In the genomic region with DNA sequence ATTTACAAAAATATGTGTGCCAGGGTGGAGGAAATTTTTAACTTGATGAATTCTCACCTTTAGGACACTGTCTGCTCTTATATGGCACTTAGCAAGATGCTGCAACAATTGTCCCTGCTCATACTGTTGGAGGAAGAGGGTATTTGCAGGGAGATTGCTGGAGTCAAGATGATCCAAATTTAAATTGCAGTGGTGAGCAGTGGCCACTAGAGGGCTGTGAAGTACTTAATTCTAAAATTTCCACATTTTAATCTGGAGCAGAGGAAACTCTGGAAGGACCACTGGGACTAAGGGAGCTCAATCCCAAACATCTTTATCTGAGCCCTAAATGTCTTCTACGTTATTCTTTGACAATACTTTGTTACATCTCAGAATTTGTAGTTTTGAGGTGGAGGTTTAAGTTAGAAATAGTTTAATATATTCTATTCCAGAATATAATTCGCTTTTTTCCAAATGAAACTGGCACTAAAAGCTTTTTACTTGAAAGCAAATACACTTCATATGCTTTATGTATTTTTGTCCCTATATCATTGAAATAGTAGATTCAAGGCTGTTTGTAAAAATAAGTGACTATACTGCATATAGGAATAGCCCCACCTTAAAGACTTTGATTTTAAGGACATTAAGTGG, we compare ENCODE assay signal across 7 cellular contexts. TPM values are rescaled to one million over a fixed set of nuclear protein-coding genes. Genes with fewer than 3 reads are reported as not detected.
DNase-seq lines count a peak whose midpoint lies in the region; ATAC-seq and TF ChIP-seq lines count a peak whose summit lies in the region.

No MANE protein-coding gene starts in this region.

- H3K4me1 Mint-ChIP-seq in endodermal cell (no peaks in the 10 kb centered on the region), naive B cell (no peaks in the 10 kb centered on the region)

- no peak overlapping the region for H3K4me3 Mint-ChIP-seq in endodermal cell
- no peak overlapping the region for H3K4me3 Mint-ChIP-seq in naive B cell

- POLR2A ChIA-PET in RWPE1 (lab: Yijun Ruan, JAX; ENCODE audit: low non-redundant PET) = no interaction called here

- CTCF ChIA-PET in RWPE1 (lab: Yijun Ruan, JAX) = interaction anchor here (0.5 to 0.8 kb wide), 7 partner anchors 12 to 1769 kb away, joined by 3 to 5 read pairs (median 3); no protein-coding TSS in a partner anchor

- ATAC-seq in GM19455 (IDR thresholded peaks at IDR 0.05; ENCODE audit: unreplicated experiment) = peak; percentile 59
- ATAC-seq in naive B cell (ENCODE audit: low read depth in 2 of 2) = peak; percentile 27 to 58

- H3K27me3 Mint-ChIP-seq in endodermal cell (ENCODE audit: insufficient read depth) (no peaks in the 10 kb centered on the region), naive B cell (no peaks in the 10 kb centered on the region)

- TF ChIP-seq CTCF in RWPE1 (conservative IDR thresholded peaks at IDR 0.05; ENCODE audit: low read depth) (peak; percentile 91), endodermal cell (conservative IDR thresholded peaks at IDR 0.05) (peak; percentile 91)

- no peak overlapping the region for H3K4me3 ChIP-seq in endodermal cell (ENCODE audit: low read length)

- DNase-seq in DMS53 (lab: John Stamatoyannopoulos, UW) (peak; percentile 73), LHCN-M2 (ENCODE audit: low read depth) (peak; percentile 59), RWPE1 (ENCODE audit: low spot score) (peak; percentile 52), endodermal cell (peak; percentile 80), naive B cell (peak; percentile 24), UCSD-AML1 (lab: John Stamatoyannopoulos, UW; ENCODE audit: unreplicated experiment) (no peak)

- no peak overlapping the region for H3K27ac Mint-ChIP-seq in endodermal cell
- peak overlapping the region in 1 of 6 donors; percentile 56 for H3K27ac Mint-ChIP-seq in naive B cell

- no peak overlapping the region for H3K9ac ChIP-seq in endodermal cell (ENCODE audit: extremely low read depth, low read length, poor library complexity, severe bottlenecking)

- H3K27me3 ChIP-seq in endodermal cell (ENCODE audit: control insufficient read depth, insufficient read depth, low read length, poor library complexity, severe bottlenecking) = no peaks in the 10 kb centered on the region

- H3K27ac ChIP-seq in RWPE1 = no peak overlapping the region
- no peak overlapping the region for H3K27ac ChIP-seq in endodermal cell (ENCODE audit: low read depth, low read length)

- H3K9me3 ChIP-seq in endodermal cell (ENCODE audit: control insufficient read depth, low read length) = peaks cover 4% of the 10 kb centered on the region

- H3K9me3 Mint-ChIP-seq in endodermal cell (peaks cover 10% of the 10 kb centered on the region), naive B cell (peaks cover 0 to 4% (median 0%) of the 10 kb centered on the region in 7 donors)

- H3K36me3 ChIP-seq in endodermal cell (ENCODE audit: control insufficient read depth, insufficient read depth, low read length) = no peaks in the 10 kb centered on the region

- H3K36me3 Mint-ChIP-seq in endodermal cell (ENCODE audit: low read depth) (peaks cover 2% of the 10 kb centered on the region), naive B cell (no peaks in the 10 kb centered on the region)

- H3K4me1 ChIP-seq in endodermal cell (ENCODE audit: control insufficient read depth, insufficient read depth, low read length) = no peaks in the 10 kb centered on the region

- no CpG with 5 or more reads among the region's 2 CpGs for WGBS in endodermal cell (ENCODE audit: insufficient coverage in 1 of 2, insufficient read length in 1 of 2), 2 experiments

RNA-seq across cellular contexts. Expression of gene PTH2R, which starts 33.0 kb away (rescaled TPM):
- total RNA-seq in LHCN-M2 (2014; rRNA removed) (not detected in 2 replicates), endodermal cell (under 1 TPM in 1 of 2 donors, not detected in 1; 0.37 TPM)
- not detected for polyA plus RNA-seq in LHCN-M2 (2012)
- not detected for polyA plus RNA-seq in endodermal cell (2013, experiment 1 of 2)
- not detected for polyA plus RNA-seq in endodermal cell (2013, experiment 2 of 2)
- polyA plus RNA-seq in naive B cell (ENCODE audit: low read depth in 6 of 6) = under 1 TPM in 4 of 6 donors, not detected in 2; 0.09 to 0.42 (median 0.23) TPM
